Comparison of ENCODE assay signal across 1 cellular context in genomic region chr10:68329506-68329861, GRCh38.
TF ChIP-seq lines count a peak whose summit lies in the region.

No MANE protein-coding gene starts in this region.

TF ChIP-seq in IMR-90, 13 proteins besides CTCF, POLR2A, EP300 and RAD21 (continued from another document):
- TF ChIP-seq, protein P1, sequence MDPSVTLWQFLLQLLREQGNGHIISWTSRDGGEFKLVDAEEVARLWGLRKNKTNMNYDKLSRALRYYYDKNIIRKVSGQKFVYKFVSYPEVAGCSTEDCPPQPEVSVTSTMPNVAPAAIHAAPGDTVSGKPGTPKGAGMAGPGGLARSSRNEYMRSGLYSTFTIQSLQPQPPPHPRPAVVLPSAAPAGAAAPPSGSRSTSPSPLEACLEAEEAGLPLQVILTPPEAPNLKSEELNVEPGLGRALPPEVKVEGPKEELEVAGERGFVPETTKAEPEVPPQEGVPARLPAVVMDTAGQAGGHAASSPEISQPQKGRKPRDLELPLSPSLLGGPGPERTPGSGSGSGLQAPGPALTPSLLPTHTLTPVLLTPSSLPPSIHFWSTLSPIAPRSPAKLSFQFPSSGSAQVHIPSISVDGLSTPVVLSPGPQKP (IDR thresholded peaks at IDR 0.05; ENCODE audit: borderline replicate concordance, low read depth, low read length): no peak
- TF ChIP-seq SMC3 (IDR thresholded peaks at IDR 0.05; ENCODE audit: low read depth, low read length) (no peak), MAZ (IDR thresholded peaks at IDR 0.05; ENCODE audit: borderline replicate concordance, low read depth, low read length) (no peak), USF2 (IDR thresholded peaks at IDR 0.05; ENCODE audit: low read depth, low read length) (no peak)
